In the genomic region with DNA sequence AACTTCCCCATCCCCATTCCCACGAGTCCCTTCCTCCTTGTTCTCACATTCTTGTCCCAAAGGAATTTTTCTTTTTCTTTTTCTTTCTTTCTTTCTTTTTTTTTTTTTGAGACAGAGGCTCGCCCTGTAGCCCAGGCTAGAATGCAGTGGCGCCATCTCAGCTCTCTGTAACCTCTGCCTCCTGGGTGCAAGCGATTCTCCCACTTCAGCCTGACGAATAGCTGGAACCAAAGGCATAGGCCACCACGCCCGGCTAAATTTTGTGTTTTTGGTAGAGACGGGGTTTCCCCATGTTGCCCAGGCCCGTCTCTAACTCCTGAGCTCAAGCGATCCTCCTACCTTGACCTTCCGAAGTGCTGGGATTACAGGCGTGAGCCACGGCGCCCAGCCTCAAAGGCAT, we compare ENCODE assay signal across 13 cellular contexts. TPM values are rescaled to one million over a fixed set of nuclear protein-coding genes. Genes with fewer than 3 reads are reported as not detected.
A peak's percentile ranks its signal among the peaks of the same experiment; 100 is the strongest.
DNase-seq lines count a peak whose midpoint lies in the region; ATAC-seq and TF ChIP-seq lines count a peak whose summit lies in the region.
"Had no signal": no experiment of that assay in that cellular context is flagged by ENCODE, and none has a peak within 500 bp of the region (broad histone marks: within the 10 kb centered on the region; RNA-seq: fewer than 3 reads in every experiment).

No MANE protein-coding gene starts in this region.

- intact Hi-C loops in activated T-helper 1 cell treated with anti-CD3 and anti-CD28 coated beads, Interleukin-12 subunit alpha, Interleukin-12 subunit beta, Interleukin-2, Interleukin-4 antibody, amounts not matched to agents 30 ng/mL and 10 ng/mL and 1 ng/mL, durations not matched to agents 14 hours and 24 hours and 36 hours (cut with micrococcal nuclease) = loop anchor here (2.0 to 10.0 kb wide), 9 partner anchors 131 to 1907 kb away; partner anchors contain the start of genes DCAF12, FANCG, GALT and KIF24
- intact Hi-C loops in A673 (cut with micrococcal nuclease; ENCODE audit: unreplicated experiment) = no loop called here

- H3K27me3 ChIP-seq in A673 (replicated peaks; ENCODE audit: insufficient read depth, low read depth, low read length, poor library complexity) = no peaks in the 10 kb centered on the region

- H3K9me3 Mint-ChIP-seq in activated naive CD4-positive, alpha-beta T cell treated with anti-CD3 and anti-CD28 coated beads, Interleukin-2, amount 50 U/mL, for 24 hours = no peaks in the 10 kb centered on the region
- H3K9me3 Mint-ChIP-seq in activated naive CD4-positive, alpha-beta T cell treated with anti-CD3 and anti-CD28 coated beads, Interleukin-2, amount 10 ng/mL, durations not matched to agents 7 days and 5 days = no peaks in the 10 kb centered on the region
- H3K9me3 Mint-ChIP-seq in activated T-helper 1 cell treated with anti-CD3 and anti-CD28 coated beads, Interleukin-12 subunit alpha, Interleukin-12 subunit beta, Interleukin-2, Interleukin-4 antibody, amounts not matched to agents 30 ng/mL and 10 ng/mL and 1 ng/mL, durations not matched to agents 14 hours and 24 hours and 36 hours = no peaks in the 10 kb centered on the region
- no peaks in the 10 kb centered on the region for H3K9me3 Mint-ChIP-seq in immature natural killer cell

- CTCF ChIA-PET in activated naive CD4-positive, alpha-beta T cell treated with anti-CD3 and anti-CD28 coated beads, Interleukin-2, amount 10 ng/mL, durations not matched to agents 7 days and 5 days (lab: Charles Lee) = interaction anchor here (1.4 kb wide), 1 partner anchor 82 kb away, joined by 3 read pairs; no protein-coding TSS in a partner anchor
- CTCF ChIA-PET in A673 (lab: Charles Lee) = interaction anchor here (0.5 kb wide), 1 partner anchor 385 kb away, joined by 3 read pairs; no protein-coding TSS in a partner anchor

- no peak for DNase-seq in activated naive CD4-positive, alpha-beta T cell treated with anti-CD3 and anti-CD28 coated beads, Interleukin-2, amount 10 ng/mL, durations not matched to agents 7 days and 5 days
- DNase-seq in activated T-helper 1 cell treated with anti-CD3 and anti-CD28 coated beads, Interleukin-12 subunit alpha, Interleukin-12 subunit beta, Interleukin-2, Interleukin-4 antibody, amounts not matched to agents 30 ng/mL and 10 ng/mL and 1 ng/mL, durations not matched to agents 14 hours and 24 hours and 36 hours (ENCODE audit: low spot score) = no peak
- DNase-seq in immature natural killer cell (no peak), NOMO-1 (lab: John Stamatoyannopoulos, UW; ENCODE audit: unreplicated experiment in 2 of 2) (no peak), SIG-M5 (lab: John Stamatoyannopoulos, UW) (no peak), A673 (ENCODE audit: low spot score) (no peak)
- DNase-seq: activated CD8-positive, alpha-beta memory T cell treated with anti-CD3 and anti-CD28 coated beads for 24 hours; NCI-H2029; transverse colon had no signal

- H3K4me3 Mint-ChIP-seq in activated naive CD4-positive, alpha-beta T cell treated with anti-CD3 and anti-CD28 coated beads, Interleukin-2, amount 50 U/mL, for 24 hours = peak overlapping the region; percentile 93
- no peak overlapping the region for H3K4me3 Mint-ChIP-seq in activated naive CD4-positive, alpha-beta T cell treated with anti-CD3 and anti-CD28 coated beads, Interleukin-2, amount 10 ng/mL, durations not matched to agents 7 days and 5 days
- H3K4me3 Mint-ChIP-seq in activated T-helper 1 cell treated with anti-CD3 and anti-CD28 coated beads, Interleukin-12 subunit alpha, Interleukin-12 subunit beta, Interleukin-2, Interleukin-4 antibody, amounts not matched to agents 30 ng/mL and 10 ng/mL and 1 ng/mL, durations not matched to agents 14 hours and 24 hours and 36 hours = peak overlapping the region; percentile 85
- peak overlapping the region; percentile 84 to 90 (median 87) for H3K4me3 Mint-ChIP-seq in immature natural killer cell

- POLR2A ChIA-PET in A673 (lab: Charles Lee; ENCODE audit: low non-redundant PET) = no interaction called here

- H3K4me1 ChIP-seq in A673 (ENCODE audit: insufficient read depth, low read length, poor library complexity, severe bottlenecking) = peaks cover 20% of the 10 kb centered on the region

- no peak overlapping the region for H3K4me3 ChIP-seq in A673 (ENCODE audit: low read depth, low read length, poor library complexity, severe bottlenecking)

- peaks cover 36% of the 10 kb centered on the region for H3K4me1 Mint-ChIP-seq in activated naive CD4-positive, alpha-beta T cell treated with anti-CD3 and anti-CD28 coated beads, Interleukin-2, amount 50 U/mL, for 24 hours
- peaks cover 44% of the 10 kb centered on the region for H3K4me1 Mint-ChIP-seq in activated naive CD4-positive, alpha-beta T cell treated with anti-CD3 and anti-CD28 coated beads, Interleukin-2, amount 10 ng/mL, durations not matched to agents 7 days and 5 days
- H3K4me1 Mint-ChIP-seq in activated T-helper 1 cell treated with anti-CD3 and anti-CD28 coated beads, Interleukin-12 subunit alpha, Interleukin-12 subunit beta, Interleukin-2, Interleukin-4 antibody, amounts not matched to agents 30 ng/mL and 10 ng/mL and 1 ng/mL, durations not matched to agents 14 hours and 24 hours and 36 hours (ENCODE audit: low read depth) = peaks cover 45% of the 10 kb centered on the region
- peaks cover 30 to 43% of the 10 kb centered on the region in 2 donors for H3K4me1 Mint-ChIP-seq in immature natural killer cell

- no peaks in the 10 kb centered on the region for H3K27me3 Mint-ChIP-seq in activated naive CD4-positive, alpha-beta T cell treated with anti-CD3 and anti-CD28 coated beads, Interleukin-2, amount 50 U/mL, for 24 hours
- H3K27me3 Mint-ChIP-seq in activated naive CD4-positive, alpha-beta T cell treated with anti-CD3 and anti-CD28 coated beads, Interleukin-2, amount 10 ng/mL, durations not matched to agents 7 days and 5 days = peaks cover 30% of the 10 kb centered on the region
- peaks cover 11% of the 10 kb centered on the region for H3K27me3 Mint-ChIP-seq in activated T-helper 1 cell treated with anti-CD3 and anti-CD28 coated beads, Interleukin-12 subunit alpha, Interleukin-12 subunit beta, Interleukin-2, Interleukin-4 antibody, amounts not matched to agents 30 ng/mL and 10 ng/mL and 1 ng/mL, durations not matched to agents 14 hours and 24 hours and 36 hours (ENCODE audit: insufficient read depth)
- peaks cover 8 to 14% (median 13%) of the 10 kb centered on the region in 3 donors for H3K27me3 Mint-ChIP-seq in immature natural killer cell (ENCODE audit: low read depth in 3 of 3)

- TF ChIP-seq CTCF in A673 (conservative IDR thresholded peaks at IDR 0.05; ENCODE audit: low read depth, low read length) = no peak

- H3K36me3 ChIP-seq in A673 (ENCODE audit: insufficient read depth, low read length, poor library complexity, severe bottlenecking) = no peaks in the 10 kb centered on the region
- H3K36me3 ChIP-seq: prostate gland, transverse colon had no signal

- ATAC-seq in HG03521 (IDR thresholded peaks at IDR 0.05; ENCODE audit: unreplicated experiment) = no peak

- H3K27ac ChIP-seq in A673 (ENCODE audit: low read depth, low read length, poor library complexity, severe bottlenecking) = no peak overlapping the region
- H3K27ac ChIP-seq: coronary artery, prostate gland had no signal

- H3K36me3 Mint-ChIP-seq in activated naive CD4-positive, alpha-beta T cell treated with anti-CD3 and anti-CD28 coated beads, Interleukin-2, amount 50 U/mL, for 24 hours = no peaks in the 10 kb centered on the region
- H3K36me3 Mint-ChIP-seq in activated naive CD4-positive, alpha-beta T cell treated with anti-CD3 and anti-CD28 coated beads, Interleukin-2, amount 10 ng/mL, durations not matched to agents 7 days and 5 days = no peaks in the 10 kb centered on the region
- H3K36me3 Mint-ChIP-seq in activated T-helper 1 cell treated with anti-CD3 and anti-CD28 coated beads, Interleukin-12 subunit alpha, Interleukin-12 subunit beta, Interleukin-2, Interleukin-4 antibody, amounts not matched to agents 30 ng/mL and 10 ng/mL and 1 ng/mL, durations not matched to agents 14 hours and 24 hours and 36 hours (ENCODE audit: low read depth) = peaks cover 4% of the 10 kb centered on the region
- H3K36me3 Mint-ChIP-seq in immature natural killer cell = no peaks in the 10 kb centered on the region

- no TSS peak for BruUV-seq in A673 (replicated peaks; lab: Mats Ljungman, UMichigan)

- no peaks in the 10 kb centered on the region for H3K9me3 ChIP-seq in A673 (ENCODE audit: low read depth, low read length, poor library complexity, severe bottlenecking)
- H3K9me3 ChIP-seq: prostate gland, transverse colon had no signal

- H3K27ac Mint-ChIP-seq in activated naive CD4-positive, alpha-beta T cell treated with anti-CD3 and anti-CD28 coated beads, Interleukin-2, amount 50 U/mL, for 24 hours = peak overlapping the region; percentile 31
- H3K27ac Mint-ChIP-seq in activated naive CD4-positive, alpha-beta T cell treated with anti-CD3 and anti-CD28 coated beads, Interleukin-2, amount 10 ng/mL, durations not matched to agents 7 days and 5 days = no peak overlapping the region
- H3K27ac Mint-ChIP-seq in activated T-helper 1 cell treated with anti-CD3 and anti-CD28 coated beads, Interleukin-12 subunit alpha, Interleukin-12 subunit beta, Interleukin-2, Interleukin-4 antibody, amounts not matched to agents 30 ng/mL and 10 ng/mL and 1 ng/mL, durations not matched to agents 14 hours and 24 hours and 36 hours = peak overlapping the region; percentile 67
- H3K27ac Mint-ChIP-seq in immature natural killer cell = peak overlapping the region in 3 of 6 donors; percentile 43 to 84 (median 71)

RNA-seq across cellular contexts. Expression of gene DNAI1, which starts 0.8 kb away (rescaled TPM):
- total RNA-seq in activated T-helper 1 cell treated with anti-CD3 and anti-CD28 coated beads, Interleukin-12 subunit alpha, Interleukin-12 subunit beta, Interleukin-2, Interleukin-4 antibody, amounts not matched to agents 30 ng/mL and 10 ng/mL and 1 ng/mL, durations not matched to agents 14 hours and 24 hours and 36 hours = not detected in 2 replicates
- polyA plus RNA-seq in immature natural killer cell = not detected
- total RNA-seq in A673 (2021) = 1.4 TPM in 1 of 2 replicates, not detected in the other
- total RNA-seq: transverse colon had no signal

RNA-seq across cellular contexts. Expression of gene FAM219A, which starts 1.0 kb away (rescaled TPM):
- 14.7 and 16.5 TPM in 2 replicates for total RNA-seq in activated T-helper 1 cell treated with anti-CD3 and anti-CD28 coated beads, Interleukin-12 subunit alpha, Interleukin-12 subunit beta, Interleukin-2, Interleukin-4 antibody, amounts not matched to agents 30 ng/mL and 10 ng/mL and 1 ng/mL, durations not matched to agents 14 hours and 24 hours and 36 hours
- polyA plus RNA-seq in immature natural killer cell = 1 to 10 TPM in 2 of 3 donors, under 1 TPM in 1; 0.25 to 2.6 (median 1.6) TPM
- 62.1 and 63.3 TPM in 2 replicates for total RNA-seq in A673 (2021)
